ENCODE assay signal across 2 cellular contexts in genomic region chr9:137297060-137297664, GRCh38.
TF ChIP-seq lines count a peak whose summit lies in the region.

No MANE protein-coding gene starts in this region.

TF ChIP-seq in A549, 52 proteins besides CTCF, POLR2A, EP300 and RAD21:
- TF ChIP-seq EHMT2 (IDR thresholded peaks at IDR 0.05; ENCODE audit: low read depth) (no peak), HOXB13 (CRISPR knock-in tag; IDR thresholded peaks at IDR 0.05; ENCODE audit: low read depth) (no peak), REST (IDR thresholded peaks at IDR 0.05) (no peak), FOSB (CRISPR knock-in tag; IDR thresholded peaks at IDR 0.05) (no peak), ESRRA (IDR thresholded peaks at IDR 0.05; ENCODE audit: borderline replicate concordance, low read length) (no peak), HEYL (CRISPR knock-in tag; IDR thresholded peaks at IDR 0.05) (no peak), CHD4 (IDR thresholded peaks at IDR 0.05; ENCODE audit: borderline replicate concordance) (no peak), PBX3 (IDR thresholded peaks at IDR 0.05) (no peak), CHD2 (IDR thresholded peaks at IDR 0.05; ENCODE audit: low read length, partially characterized antibody) (no peak), KDM1A (IDR thresholded peaks at IDR 0.05; ENCODE audit: low read depth) (no peak), PHF8 (IDR thresholded peaks at IDR 0.05; ENCODE audit: borderline replicate concordance, low read depth) (no peak), CBX2 (IDR thresholded peaks at IDR 0.05; ENCODE audit: borderline replicate concordance, low read depth) (no peak), HOXB5 (CRISPR knock-in tag; IDR thresholded peaks at IDR 0.05) (no peak), FOXS1 (CRISPR knock-in tag; IDR thresholded peaks at IDR 0.05) (no peak)

TF ChIP-seq in endothelial cell of umbilical vein, 7 proteins besides CTCF, POLR2A, EP300 and RAD21:
- no peak for TF ChIP-seq EZH2 (IDR thresholded peaks at IDR 0.05; ENCODE audit: borderline replicate concordance, low read depth, low read length, severe bottlenecking)
- no peak for TF ChIP-seq POLR2AphosphoS5 (IDR thresholded peaks at IDR 0.05; ENCODE audit: insufficient read depth, low read depth, low read length)
- TF ChIP-seq MYC (IDR thresholded peaks at IDR 0.05; ENCODE audit: low read depth, low read length), result no peak
- no peak for TF ChIP-seq MAX (IDR thresholded peaks at IDR 0.05; ENCODE audit: insufficient read depth, insufficient read length)
- no peak for TF ChIP-seq JUN (IDR thresholded peaks at IDR 0.05; ENCODE audit: borderline replicate concordance, insufficient read depth, insufficient read length, low read depth)
- no peak for TF ChIP-seq GATA2 (IDR thresholded peaks at IDR 0.05; ENCODE audit: insufficient read depth, insufficient read length, low read depth, low read length)
- no peak for TF ChIP-seq FOS (IDR thresholded peaks at IDR 0.05; ENCODE audit: borderline replicate concordance, insufficient read depth, low read length)
